ENCODE assay signal across 8 cellular contexts in genomic region chr9:134455951-134456739, GRCh38.
DNase-seq lines count a peak whose midpoint lies in the region; ATAC-seq and TF ChIP-seq lines count a peak whose summit lies in the region.

No MANE protein-coding gene starts in this region.

- DNase-seq in CD14-positive monocyte (ENCODE audit: low spot score) (peak; percentile 90), NCI-H2196 treated with DMSO at 0.1 percent for 48 hours (lab: John Stamatoyannopoulos, UW; ENCODE audit: unreplicated experiment) (peak; percentile 8), activated T-cell treated with anti-CD3 and anti-CD28 coated beads for 4 hours (peak; percentile 79), epithelial cell of esophagus (ENCODE audit: low read depth) (peak; percentile 79), NCI-H1105 (lab: John Stamatoyannopoulos, UW) (no peak), G401 (ENCODE audit: low spot score) (no peak)
- peak; percentile 83 for DNase-seq in natural killer cell treated with Interleukin-12 subunit alpha and Interleukin-12 subunit beta and Interleukin-15 and Interleukin-18, amount 100 ng/mL, for 72 hours (ENCODE audit: low spot score)
- DNase-seq in stimulated activated naive CD4-positive, alpha-beta T cell treated with Interleukin-2 at 50 U/mL for 16 hours (lab: John Stamatoyannopoulos, UW), result peak; percentile 67

- ATAC-seq in natural killer cell treated with Interleukin-12 subunit alpha and Interleukin-12 subunit beta and Interleukin-15 and Interleukin-18, amount 100 ng/mL, for 72 hours, result peak; percentile 85 to 90

- H3K9me3 Mint-ChIP-seq in CD14-positive monocyte, result peaks cover 0 to 6% (median 1%) of the 10 kb centered on the region in 7 donors
- H3K9me3 Mint-ChIP-seq in natural killer cell treated with Interleukin-12 subunit alpha and Interleukin-12 subunit beta and Interleukin-15 and Interleukin-18, amount 100 ng/mL, for 72 hours, result no peaks in the 10 kb centered on the region

- peaks cover 48% of the 10 kb centered on the region for H3K4me1 Mint-ChIP-seq in CD14-positive monocyte
- H3K4me1 Mint-ChIP-seq in natural killer cell treated with Interleukin-12 subunit alpha and Interleukin-12 subunit beta and Interleukin-15 and Interleukin-18, amount 100 ng/mL, for 72 hours (ENCODE audit: low read depth in 2 of 2), result peaks cover 7 to 8% of the 10 kb centered on the region in 2 donors

- intact Hi-C loops in CD14-positive monocyte (cut with micrococcal nuclease), result loop anchor here in 1 of 2 donors (5.0 kb wide), 1 partner anchor 84 kb away; no protein-coding TSS in a partner anchor

- H3K27me3 Mint-ChIP-seq in CD14-positive monocyte (ENCODE audit: low read depth in 3 of 3), result peaks cover 0 to 9% (median 1%) of the 10 kb centered on the region in 3 donors
- H3K27me3 Mint-ChIP-seq in natural killer cell treated with Interleukin-12 subunit alpha and Interleukin-12 subunit beta and Interleukin-15 and Interleukin-18, amount 100 ng/mL, for 72 hours, result no peaks in the 10 kb centered on the region

- peaks cover 0 to 3% of the 10 kb centered on the region in 2 donors for H3K36me3 Mint-ChIP-seq in CD14-positive monocyte
- H3K36me3 Mint-ChIP-seq in natural killer cell treated with Interleukin-12 subunit alpha and Interleukin-12 subunit beta and Interleukin-15 and Interleukin-18, amount 100 ng/mL, for 72 hours, result no peaks in the 10 kb centered on the region

- H3K4me3 Mint-ChIP-seq in CD14-positive monocyte, result peak overlapping the region; percentile 70 to 91
- peak overlapping the region; percentile 75 for H3K4me3 Mint-ChIP-seq in natural killer cell treated with Interleukin-12 subunit alpha and Interleukin-12 subunit beta and Interleukin-15 and Interleukin-18, amount 100 ng/mL, for 72 hours

- no peak for TF ChIP-seq CTCF in CD14-positive monocyte (IDR thresholded peaks at IDR 0.05)
- TF ChIP-seq CTCF in epithelial cell of esophagus (IDR thresholded peaks at IDR 0.05; ENCODE audit: insufficient read depth, low read depth, low read length, missing control alignments), result no peak

- H3K4me3 ChIP-seq in epithelial cell of esophagus (ENCODE audit: low read length), result no peak overlapping the region

- H3K27ac Mint-ChIP-seq in CD14-positive monocyte, result peak overlapping the region; percentile 87 to 96 (median 94)
- H3K27ac Mint-ChIP-seq in natural killer cell treated with Interleukin-12 subunit alpha and Interleukin-12 subunit beta and Interleukin-15 and Interleukin-18, amount 100 ng/mL, for 72 hours, result peak overlapping the region; percentile 71 to 90

- in situ Hi-C loops in G401 (cut with HindIII; ENCODE audit: low sequenced_read_pairs), result no loop called here

Comparison
In these comparisons a context has a peak if more than half of its experiments do, and no peak if none do; other contexts are left out.
1. DNase-seq: peak in CD14-positive monocyte (single experiment), NCI-H2196 treated with DMSO at 0.1 percent for 48 hours (single experiment), activated T-cell treated with anti-CD3 and anti-CD28 coated beads for 4 hours (single experiment), epithelial cell of esophagus (single experiment), natural killer cell treated with Interleukin-12 subunit alpha and Interleukin-12 subunit beta and Interleukin-15 and Interleukin-18, amount 100 ng/mL, for 72 hours (single experiment) and stimulated activated naive CD4-positive, alpha-beta T cell treated with Interleukin-2 at 50 U/mL for 16 hours (single experiment); none in NCI-H1105 (single experiment) and G401 (single experiment).